ENCODE assay signal across 25 cellular contexts in the genomic region with DNA sequence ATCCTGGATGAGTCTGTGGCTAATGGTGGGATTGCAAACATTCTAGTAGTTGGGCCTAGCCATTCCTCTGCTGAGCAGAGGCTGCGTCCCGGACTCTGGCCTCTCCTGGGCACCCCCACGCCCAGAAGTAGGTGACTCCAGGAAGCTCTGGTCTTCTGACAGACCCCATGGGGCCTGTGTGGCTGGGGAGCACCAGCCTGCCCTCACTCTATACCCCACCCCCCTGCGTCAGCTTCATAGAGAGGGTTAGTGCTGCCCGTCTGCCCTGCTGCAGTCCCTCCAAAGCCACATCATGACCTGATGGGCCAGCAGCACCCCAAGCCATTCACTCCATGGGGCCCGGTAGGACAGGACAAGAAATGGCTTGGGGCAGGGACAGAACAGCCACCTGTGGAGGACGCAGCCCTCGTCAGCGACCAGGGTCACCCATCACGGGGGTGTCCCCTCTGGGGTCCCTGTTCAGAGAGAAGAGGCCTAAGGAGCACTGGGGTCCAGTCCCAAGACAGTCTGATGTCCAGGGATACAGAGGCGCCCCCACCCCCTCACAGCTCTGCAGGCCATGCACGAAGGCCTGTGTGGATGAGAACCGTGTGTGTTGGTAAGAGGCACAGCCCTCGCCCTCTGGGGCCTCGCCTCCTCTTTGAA.
"Had no signal": no experiment of that assay in that cellular context is flagged by ENCODE, and none has a peak within 500 bp of the region (broad histone marks: within the 10 kb centered on the region; RNA-seq: fewer than 3 reads in every experiment).

No MANE protein-coding gene starts in this region.

- H3K9me3 Mint-ChIP-seq: activated naive CD4-positive, alpha-beta T cell treated with anti-CD3 and anti-CD28 coated beads for 36 hours; activated naive CD8-positive, alpha-beta T cell treated with anti-CD3 and anti-CD28 coated beads for 36 hours; activated T-helper 17 cell treated with anti-CD3 and anti-CD28 coated beads, Interleukin-2, amount 50 U/mL, for 72 hours; brain; T-helper 1 cell treated with Interleukin-12 subunit alpha and Interleukin-12 subunit beta and Interleukin-4 antibody, amounts not matched to agents 30 μg/mL and 1 μg/mL, for 36 hours had no signal

- H3K4me1 ChIP-seq: SJCRH30 had no signal

- DNase-seq: activated CD4-positive, alpha-beta T cell treated with anti-CD3 and anti-CD28 coated beads for 48 hours; activated CD4-positive, alpha-beta T cell treated with anti-CD3 and anti-CD28 coated beads, Interleukin-2, amount 50 U/mL, for 48 hours; activated gamma-delta T cell; activated naive CD4-positive, alpha-beta T cell treated with anti-CD3 and anti-CD28 coated beads for 36 hours; activated naive CD8-positive, alpha-beta T cell treated with anti-CD3 and anti-CD28 coated beads for 36 hours; activated T-cell treated with anti-CD3 and anti-CD28 coated beads, Interleukin-2, amount 50 U/mL, for 48 hours; NCI-H1092 treated with DMSO at 0.1 percent for 48 hours; NCI-H1417 treated with DMSO at 0.1 percent for 48 hours; NCI-H1694; NCI-H2029 treated with DMSO at 0.1 percent for 48 hours; NCI-H345; NCI-H510A; NCI-H526 treated with DMSO at 0.1 percent for 48 hours; NK-92 treated with Interleukin-12 subunit alpha and Interleukin-12 subunit beta, amount 100 ng/mL, for 24 hours; OCI-M1; RPMI8226; SJCRH30 had no signal

- H3K27ac Mint-ChIP-seq: activated naive CD4-positive, alpha-beta T cell treated with anti-CD3 and anti-CD28 coated beads for 36 hours; activated naive CD8-positive, alpha-beta T cell treated with anti-CD3 and anti-CD28 coated beads for 36 hours; activated T-helper 17 cell treated with anti-CD3 and anti-CD28 coated beads, Interleukin-2, amount 50 U/mL, for 72 hours; T-helper 1 cell treated with Interleukin-12 subunit alpha and Interleukin-12 subunit beta and Interleukin-4 antibody, amounts not matched to agents 30 μg/mL and 1 μg/mL, for 36 hours had no signal

- H3K9me3 ChIP-seq: ascending aorta, SJCRH30 had no signal

- ATAC-seq: activated CD4-positive, CD25-positive, alpha-beta regulatory T cell treated with anti-CD3 and anti-CD28 coated beads, Interleukin-2, amount 50 U/mL, for 24 hours; activated T-helper 17 cell treated with anti-CD3 and anti-CD28 coated beads, Interleukin-2, amount 50 U/mL, for 72 hours; Panc1; SK-N-SH treated with all-trans-retinoic acid at 6 μM for 48 hours had no signal

- H3K36me3 Mint-ChIP-seq: activated naive CD8-positive, alpha-beta T cell treated with anti-CD3 and anti-CD28 coated beads for 36 hours had no signal

- H3K27me3 ChIP-seq: ascending aorta, SJCRH30 had no signal

- H3K27me3 Mint-ChIP-seq: activated naive CD8-positive, alpha-beta T cell treated with anti-CD3 and anti-CD28 coated beads for 36 hours; activated T-helper 17 cell treated with anti-CD3 and anti-CD28 coated beads, Interleukin-2, amount 50 U/mL, for 72 hours had no signal

- H3K4me3 ChIP-seq: ascending aorta, SJCRH30 had no signal

- H3K4me3 Mint-ChIP-seq: activated naive CD4-positive, alpha-beta T cell treated with anti-CD3 and anti-CD28 coated beads for 36 hours; activated naive CD8-positive, alpha-beta T cell treated with anti-CD3 and anti-CD28 coated beads for 36 hours; activated T-helper 17 cell treated with anti-CD3 and anti-CD28 coated beads, Interleukin-2, amount 50 U/mL, for 72 hours; brain; T-helper 1 cell treated with Interleukin-12 subunit alpha and Interleukin-12 subunit beta and Interleukin-4 antibody, amounts not matched to agents 30 μg/mL and 1 μg/mL, for 36 hours had no signal

- H3K4me1 Mint-ChIP-seq: activated naive CD8-positive, alpha-beta T cell treated with anti-CD3 and anti-CD28 coated beads for 36 hours; activated T-helper 17 cell treated with anti-CD3 and anti-CD28 coated beads, Interleukin-2, amount 50 U/mL, for 72 hours had no signal

- H3K27ac ChIP-seq: ascending aorta, KMS-11, SJCRH30 had no signal
